8 cellular contexts compared by ENCODE assay signal in genomic region chr10:84328303-84329093, GRCh38. TPM values are rescaled to one million over a fixed set of nuclear protein-coding genes. Genes with fewer than 3 reads are reported as not detected.
DNase-seq lines count a peak whose midpoint lies in the region; ATAC-seq lines count a peak whose summit lies in the region.

A gene with protein sequence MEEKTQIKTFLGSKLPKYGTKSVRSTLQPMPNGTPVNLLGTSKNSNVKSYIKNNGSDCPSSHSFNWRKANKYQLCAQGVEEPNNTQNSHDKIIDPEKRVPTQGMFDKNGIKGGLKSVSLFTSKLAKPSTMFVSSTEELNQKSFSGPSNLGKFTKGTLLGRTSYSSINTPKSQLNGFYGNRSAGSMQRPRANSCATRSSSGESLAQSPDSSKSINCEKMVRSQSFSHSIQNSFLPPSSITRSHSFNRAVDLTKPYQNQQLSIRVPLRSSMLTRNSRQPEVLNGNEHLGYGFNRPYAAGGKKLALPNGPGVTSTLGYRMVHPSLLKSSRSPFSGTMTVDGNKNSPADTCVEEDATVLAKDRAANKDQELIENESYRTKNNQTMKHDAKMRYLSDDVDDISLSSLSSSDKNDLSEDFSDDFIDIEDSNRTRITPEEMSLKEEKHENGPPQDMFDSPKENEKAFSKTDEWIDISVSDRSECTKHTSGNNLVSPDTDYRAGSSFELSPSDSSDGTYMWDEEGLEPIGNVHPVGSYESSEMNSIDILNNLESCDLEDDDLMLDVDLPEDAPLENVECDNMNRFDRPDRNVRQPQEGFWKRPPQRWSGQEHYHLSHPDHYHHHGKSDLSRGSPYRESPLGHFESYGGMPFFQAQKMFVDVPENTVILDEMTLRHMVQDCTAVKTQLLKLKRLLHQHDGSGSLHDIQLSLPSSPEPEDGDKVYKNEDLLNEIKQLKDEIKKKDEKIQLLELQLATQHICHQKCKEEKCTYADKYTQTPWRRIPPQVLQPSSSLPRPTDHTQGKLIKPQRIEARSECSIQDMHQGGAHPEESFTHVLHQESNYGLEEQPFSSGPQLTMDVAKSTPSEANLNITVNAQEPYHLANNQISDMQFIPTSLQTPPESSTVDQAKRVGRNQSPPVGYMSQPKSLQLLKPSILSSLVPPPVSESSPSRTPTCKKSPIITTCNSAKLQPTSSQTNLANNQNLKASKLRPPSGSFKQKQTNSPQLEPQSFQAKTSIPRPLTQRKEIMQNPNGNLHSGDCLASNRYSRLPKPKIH (plus strand): TSS chr10:84328589. CDS start chr10:84371053, 42,464 bp downstream.

- H3K27me3 ChIP-seq in mucosa of rectum (ENCODE audit: control insufficient read depth in 2 of 2, insufficient read depth in 2 of 2, low read length in 2 of 2), result no peaks in the 10 kb centered on the region

- DNase-seq in DMS 273 (lab: John Stamatoyannopoulos, UW; ENCODE audit: unreplicated experiment) (peak; percentile 92), HT1080 (ENCODE audit: low read depth) (peak; percentile 82), OCI-M1 (lab: John Stamatoyannopoulos, UW) (peak; percentile 96), activated T-cell treated with anti-CD3 and anti-CD28 coated beads for 48 hours (ENCODE audit: low read depth) (peak; percentile 98), epithelial cell of prostate (ENCODE audit: low read depth, low spot score) (peak; percentile 73)
- DNase-seq in stimulated activated CD8-positive, alpha-beta memory T cell treated with anti-CD3 and anti-CD28 coated beads, Interleukin-4, amount 100 ng/mL, for 4 hours (ENCODE audit: low read depth in 2 of 2, low spot score in 1 of 2), result peak; percentile 78 to 88

- peaks cover 0 to 7% of the 10 kb centered on the region in 2 donors for H3K4me1 ChIP-seq in mucosa of rectum (ENCODE audit: control insufficient read depth in 2 of 2, insufficient read depth in 2 of 2, low read length in 2 of 2)

- peak within 1 kb of the TSS; percentile 75 to 79 for H3K4me3 ChIP-seq in mucosa of rectum (ENCODE audit: low read length in 2 of 2)

- peak within 1 kb of the TSS; percentile 83 for H3K27ac ChIP-seq in epithelial cell of prostate
- peak within 1 kb of the TSS; percentile 92 to 97 for H3K27ac ChIP-seq in mucosa of rectum (ENCODE audit: low read depth in 2 of 2, low read length in 2 of 2)

- peak; percentile 73 for ATAC-seq in GM21360 (IDR thresholded peaks at IDR 0.05; ENCODE audit: unreplicated experiment)

- no peaks in the 10 kb centered on the region for H3K9me3 ChIP-seq in mucosa of rectum (ENCODE audit: control insufficient read depth in 2 of 2, low read length in 2 of 2)

- peak within 1 kb of the TSS; percentile 71 to 97 for H3K9ac ChIP-seq in mucosa of rectum (ENCODE audit: low read depth in 1 of 2, low read length in 2 of 2)

- no peaks in the 10 kb centered on the region for H3K36me3 ChIP-seq in mucosa of rectum (ENCODE audit: control insufficient read depth in 2 of 2, insufficient read depth in 2 of 2, low read length in 2 of 2)

RNA-seq across cellular contexts. Expression of the gene that starts here (rescaled TPM):
- 13.2 and 24.5 TPM in 2 replicates for total RNA-seq in HT1080 (2014; rRNA removed; shearing (Covaris generic))
- 19.6 and 27.2 TPM in 2 replicates for polyA plus RNA-seq in HT1080 (2015; cell fraction: cytosol; rRNA removed)
- polyA plus RNA-seq in HT1080 (2015; cell fraction: nucleus; rRNA removed), result 14.6 and 15.2 TPM in 2 replicates

Comparison
In these comparisons a context has a peak if more than half of its experiments do, and no peak if none do; other contexts are left out.
1. Peak in every context shown above with its lines: DNase-seq, ATAC-seq, H3K4me3 ChIP-seq and H3K27ac ChIP-seq.